In genomic region chr11:5161045-5161444, GRCh38 we compare ENCODE assay signal across 7 cellular contexts. TPM values are rescaled to one million over a fixed set of nuclear protein-coding genes. Genes with fewer than 3 reads are reported as not detected.
"Had no signal": no experiment of that assay in that cellular context is flagged by ENCODE, and none has a peak within 500 bp of the region (broad histone marks: within the 10 kb centered on the region; RNA-seq: fewer than 3 reads in every experiment).

No MANE protein-coding gene starts in this region.

RNA-seq across cellular contexts. Expression of gene OR52A1, which starts 6.5 kb away (rescaled TPM):
- total RNA-seq: GM23248, H4, HFFc6 had no signal
- polyA plus RNA-seq: GM23248 had no signal

RNA-seq across cellular contexts. Expression of gene OR52A5, which starts 22.9 kb away (rescaled TPM):
- total RNA-seq: GM23248, H4, H9, HFFc6 had no signal
- polyA plus RNA-seq: GM23248 had no signal

RNA-seq across cellular contexts. Expression of gene OR51V1, which starts 39.4 kb away (rescaled TPM):
- total RNA-seq: GM23248, GM23338, H1, H4, H7, H9, HFFc6 had no signal
- polyA plus RNA-seq: GM23248, GM23338, H1 had no signal
